Comparison of ENCODE assay signal across 10 cellular contexts in the genomic region with DNA sequence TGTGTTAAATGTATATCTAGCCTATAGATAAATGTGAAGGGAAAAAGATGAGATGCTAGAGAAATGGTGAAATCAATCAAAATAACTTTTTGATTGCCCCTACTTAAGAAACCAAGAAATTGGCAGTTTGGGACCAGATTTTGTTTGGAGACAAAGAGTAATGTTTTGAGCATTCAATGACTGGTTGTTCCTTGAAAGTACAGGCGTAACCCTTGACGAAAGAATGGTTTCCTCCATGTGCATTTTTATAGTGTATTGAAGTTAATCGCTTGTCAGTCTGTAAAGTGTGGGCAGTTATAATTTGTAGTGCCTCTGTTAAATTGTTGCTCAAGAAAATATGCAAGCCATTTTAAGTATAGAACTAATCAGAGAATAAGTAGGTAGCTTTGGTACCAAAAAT. TPM values are rescaled to one million over a fixed set of nuclear protein-coding genes. Genes with fewer than 3 reads are reported as not detected.
DNase-seq lines count a peak whose midpoint lies in the region; ATAC-seq, FAIRE-seq and TF ChIP-seq lines count a peak whose summit lies in the region.
"Had no signal": no experiment of that assay in that cellular context is flagged by ENCODE, and none has a peak within 500 bp of the region (broad histone marks: within the 10 kb centered on the region; RNA-seq: fewer than 3 reads in every experiment).

No MANE protein-coding gene starts in this region.

- no peaks in the 10 kb centered on the region for H3K9me2 ChIP-seq in Loucy (replicated peaks; ENCODE audit: low read depth, low read length)

- H3K36me3 ChIP-seq in Loucy (ENCODE audit: insufficient read depth, low read length): peaks cover 24% of the 10 kb centered on the region; the same call in 1 of the 2 replicates
- peaks cover 0 to 10% of the 10 kb centered on the region in 2 experiments; a peak in 3 of 4 replicates for H3K36me3 ChIP-seq in GM12878 (ENCODE audit: control insufficient read depth in 2 of 2, insufficient read depth in 2 of 2, low read length in 1 of 2)
- no peaks in the 10 kb centered on the region for H3K36me3 ChIP-seq in mucosa of descending colon (ENCODE audit: low read depth)

- ATAC-seq in GM12878: no peak
- no peak for ATAC-seq in naive thymus-derived CD8-positive, alpha-beta T cell
- no peak for ATAC-seq in mucosa of descending colon

- 15% methylated on average over 3 of the region's 3 CpGs for WGBS in GM12878 (ENCODE audit: insufficient coverage, insufficient replicate concordance, low lambda C conversion rate, missing lambda C conversion rate)

- H3K9me3 ChIP-seq in Loucy (ENCODE audit: insufficient read depth, low read depth, low read length) (no peaks in the 10 kb centered on the region), GM12878 (replicated peaks; ENCODE audit: control insufficient read depth, insufficient read depth, low read length) (no peaks in the 10 kb centered on the region), mucosa of descending colon (no peaks in the 10 kb centered on the region)

- TF ChIP-seq EP300 in GM12878 (IDR thresholded peaks at IDR 0.05; ENCODE audit: borderline replicate concordance in 1 of 2, control insufficient read depth in 1 of 2, low read depth in 2 of 2, low read length in 2 of 2): no peak

- TF ChIP-seq CTCF in Loucy (conservative IDR thresholded peaks at IDR 0.05; ENCODE audit: low read length) (no peak), GM12878 (IDR thresholded peaks at IDR 0.05 in 2 of 3, conservative IDR thresholded peaks at IDR 0.05 in 1 of 3; ENCODE audit: control insufficient read depth in 2 of 3, extremely low read depth in 1 of 3, insufficient read depth in 1 of 3, low read depth in 3 of 3, low read length in 3 of 3) (no peak), mucosa of descending colon (IDR thresholded peaks at IDR 0.05) (no peak)

- peak; percentile 16 for DNase-seq in DMS114 treated with DMSO at 0.1 percent for 48 hours (lab: John Stamatoyannopoulos, UW; ENCODE audit: unreplicated experiment)
- no peak for DNase-seq in GM12878 (ENCODE audit: low read depth, low spot score)
- DNase-seq in naive thymus-derived CD8-positive, alpha-beta T cell: no peak
- DNase-seq in posterior vena cava (ENCODE audit: low spot score): no peak
- DNase-seq in mucosa of descending colon: no peak
- no peak for DNase-seq in GM19240 (ENCODE audit: insufficient read length, low spot score)
- DNase-seq in nucleus accumbens (lab: John Stamatoyannopoulos, UW): no peak
- DNase-seq: naive B cell; stimulated activated naive CD4-positive, alpha-beta T cell treated with Interleukin-2 at 50 U/mL for 16 hours had no signal

- peak overlapping the region; percentile 9; the same call in 1 of the 2 replicates for H3K27ac ChIP-seq in GM12878 (ENCODE audit: control insufficient read depth, insufficient read depth)

- H3K9me3 Mint-ChIP-seq in naive thymus-derived CD8-positive, alpha-beta T cell: no peaks in the 10 kb centered on the region
- H3K9me3 Mint-ChIP-seq: naive B cell had no signal

- intact Hi-C loops in GM12878 (cut with micrococcal nuclease; ENCODE audit: unreplicated experiment): no loop called here
- intact Hi-C loops in posterior vena cava (cut with DNase I): no loop called here
- intact Hi-C loops in mucosa of descending colon (cut with DNase I, micrococcal nuclease): no loop called here

- no peak for TF ChIP-seq POLR2A in GM12878 (IDR thresholded peaks at IDR 0.05; ENCODE audit: low read depth, low read length)

- H3K36me3 Mint-ChIP-seq in naive thymus-derived CD8-positive, alpha-beta T cell: no peaks in the 10 kb centered on the region
- H3K36me3 Mint-ChIP-seq: naive B cell had no signal

- H3K4me3 ChIP-seq in Loucy (ENCODE audit: low read length, poor library complexity, severe bottlenecking): peak overlapping the region; percentile 96
- H3K4me3 ChIP-seq in GM12878: peak overlapping the region; percentile 92
- no peak overlapping the region for H3K4me3 ChIP-seq in mucosa of descending colon

- peaks cover 7 to 43% (median 11%) of the 10 kb centered on the region in 5 donors for H3K27me3 Mint-ChIP-seq in naive thymus-derived CD8-positive, alpha-beta T cell

- RAD21 ChIA-PET in GM12878 (lab: Charles Lee; ENCODE audit: unreplicated experiment): interaction anchor here (5.4 kb wide), 1 partner anchor 37 kb away, joined by 23 read pairs; the partner anchor contains the start of gene RPLP1

- peaks cover 18% of the 10 kb centered on the region for H4K20me1 ChIP-seq in Loucy (ENCODE audit: insufficient read depth, low read length, poor library complexity, severe bottlenecking)
- H4K20me1 ChIP-seq in GM12878 (ENCODE audit: control insufficient read depth, insufficient read depth): no peaks in the 10 kb centered on the region

- CTCF ChIA-PET in GM12878 (lab: Yijun Ruan, JAX): interaction anchor here (0.6 to 2.6 kb wide), 4 partner anchors 21 to 50 kb away, joined by 3 to 15 read pairs (median 3); no protein-coding TSS in a partner anchor

- H3K79me2 ChIP-seq in Loucy (ENCODE audit: insufficient read depth, low read length): peaks cover 61% of the 10 kb centered on the region
- peaks cover 37% of the 10 kb centered on the region for H3K79me2 ChIP-seq in GM12878 (ENCODE audit: control insufficient read depth, insufficient read depth, low read length)

- in situ Hi-C loops in GM12878 (cut with MboI): no loop called here

- H3K27me3 ChIP-seq in Loucy (ENCODE audit: insufficient read depth, low read length, poor library complexity, severe bottlenecking): no peaks in the 10 kb centered on the region
- no peaks in the 10 kb centered on the region for H3K27me3 ChIP-seq in GM12878 (replicated peaks in 1 of 2; ENCODE audit: control insufficient read depth in 2 of 2, insufficient read depth in 2 of 2, low read length in 1 of 2)

- H3K4me1 Mint-ChIP-seq in naive thymus-derived CD8-positive, alpha-beta T cell: peaks cover 4 to 9% (median 7%) of the 10 kb centered on the region in 4 donors

- H3F3A ChIP-seq in Loucy (ENCODE audit: low read depth): no peaks in the 10 kb centered on the region

- H2AFZ ChIP-seq in Loucy (ENCODE audit: low read length): no peak overlapping the region
- peak overlapping the region; percentile 2 for H2AFZ ChIP-seq in GM12878 (ENCODE audit: control insufficient read depth, low read depth, low read length)

- BruUV-seq in GM12878 (replicated peaks; lab: Mats Ljungman, UMichigan): TSS peak; percentile 70

- peak overlapping the region in 7 of 10 donors; percentile 4 to 55 (median 35) for H3K4me3 Mint-ChIP-seq in naive thymus-derived CD8-positive, alpha-beta T cell

- POLR2A ChIA-PET in GM12878 (lab: Charles Lee): no interaction called here
- POLR2A ChIA-PET in naive thymus-derived CD8-positive, alpha-beta T cell (lab: Charles Lee): interaction anchor here (3.2 kb wide), 1 partner anchor 37 kb away, joined by 19 read pairs; the partner anchor contains the start of gene RPLP1

- H3K4me2 ChIP-seq in Loucy (ENCODE audit: low read depth, low read length, poor library complexity, severe bottlenecking) (peak overlapping the region; percentile 90), GM12878 (ENCODE audit: control insufficient read depth, insufficient read depth) (peak overlapping the region; percentile 89)

- SMC1A ChIA-PET in GM12878 (lab: Charles Lee; ENCODE audit: uncharacterized antibody, unreplicated experiment): no interaction called here

- TF ChIP-seq RAD21 in GM12878 (IDR thresholded peaks at IDR 0.05; ENCODE audit: insufficient read depth, low read depth, low read length): no peak

- H3K4me1 ChIP-seq in Loucy (ENCODE audit: insufficient read depth, low read length, poor library complexity, severe bottlenecking) (peaks cover 47% of the 10 kb centered on the region), GM12878 (ENCODE audit: control insufficient read depth, insufficient read depth, low read length) (peaks cover 14% of the 10 kb centered on the region), mucosa of descending colon (ENCODE audit: low read depth) (peaks cover 5% of the 10 kb centered on the region)

- H3K27ac Mint-ChIP-seq in naive thymus-derived CD8-positive, alpha-beta T cell: no peak overlapping the region
- H3K27ac Mint-ChIP-seq: naive B cell had no signal

- FAIRE-seq in GM12878 (lab: Jason Lieb, UNC): no peak

- H3K9ac ChIP-seq in Loucy (ENCODE audit: low read depth, low read length, poor library complexity, severe bottlenecking): peak overlapping the region; percentile 87
- H3K9ac ChIP-seq in GM12878 (ENCODE audit: control insufficient read depth, insufficient read depth, low read length): peak overlapping the region; percentile 86

RNA-seq across cellular contexts. Expression of gene KIF23, which starts 1.2 kb away (rescaled TPM):
- total RNA-seq in GM12878 (2013; cell fraction: nucleolus; rRNA removed): 71.5 and 74.1 TPM in 2 replicates
- total RNA-seq in GM12878 (2014; rRNA removed) (45.2 and 48.9 TPM in 2 replicates), GM12878 (2014; rRNA removed; fragmentation: Illumina TruSeq; extraction: Trizol) (59.9 and 62.5 TPM in 2 replicates), GM12878 (2021) (40.6 and 43.1 TPM in 2 replicates), posterior vena cava (1 to 10 TPM; 3.3 to 4.7 TPM), mucosa of descending colon (10 to 100 TPM in 1 of 3 donors, 1 to 10 TPM in 2; 3.1 to 11.2 (median 4.4) TPM)
- polyA plus RNA-seq in GM12878 (2011; ENCODE audit: low read depth): 16.9 TPM
- polyA plus RNA-seq in GM12878 (2011; rRNA removed) (43.6 and 44.3 TPM in 2 replicates), GM12878 (2014; fragmentation: Illumina TruSeq; extraction: Trizol) (59.0 and 64.3 TPM in 2 replicates), GM12878 (2014; fragmentation: Nextera tagmentation; extraction: Ambion mirVana) (10 to 100 TPM; 28.0 to 32.8 TPM), GM12878 (2014; rRNA removed) (38.6 and 48.0 TPM in 2 replicates), GM12878 (2016; fragmentation: Nextera tagmentation; extraction: Ambion mirVana) (10 to 100 TPM; 54.3 to 56.6 TPM)
- polyA plus RNA-seq in GM12878 (2011; cell fraction: cytosol; rRNA removed): 16.4 and 23.2 TPM in 2 replicates
- polyA plus RNA-seq in GM12878 (2011; cell fraction: nucleus; rRNA removed): 114 and 116 TPM in 2 replicates
- polyA plus RNA-seq in GM12878 (2012): 22.3 and 23.9 TPM in 2 replicates
- polyA minus RNA-seq in GM12878 (2011; rRNA and poly(A)+ RNA removed): 25.3 and 39.8 TPM in 2 replicates
- 14.2 and 22.6 TPM in 2 replicates for polyA minus RNA-seq in GM12878 (2011; cell fraction: cytosol; rRNA and poly(A)+ RNA removed)
- 30.0 and 36.8 TPM in 2 replicates for polyA minus RNA-seq in GM12878 (2011; cell fraction: nucleus; rRNA and poly(A)+ RNA removed)
- not detected for total RNA-seq in naive thymus-derived CD8-positive, alpha-beta T cell
- not detected for polyA plus RNA-seq in naive thymus-derived CD8-positive, alpha-beta T cell

RNA-seq across cellular contexts. Expression of gene RPLP1, which starts 37.2 kb away (rescaled TPM):
- 90.8 and 93.4 TPM in 2 replicates for total RNA-seq in GM12878 (2013; cell fraction: nucleolus; rRNA removed)
- total RNA-seq in GM12878 (2014; rRNA removed): 625 and 839 TPM in 2 replicates
- total RNA-seq in GM12878 (2014; rRNA removed; fragmentation: Illumina TruSeq; extraction: Trizol): 179 and 217 TPM in 2 replicates
- 3,098 and 3,322 TPM in 2 replicates for total RNA-seq in GM12878 (2021)
- 3,422 TPM for polyA plus RNA-seq in GM12878 (2011; ENCODE audit: low read depth)
- polyA plus RNA-seq in GM12878 (2011; rRNA removed): 273 and 714 TPM in 2 replicates
- 1,433 and 1,838 TPM in 2 replicates for polyA plus RNA-seq in GM12878 (2011; cell fraction: cytosol; rRNA removed)
- 589 and 737 TPM in 2 replicates for polyA plus RNA-seq in GM12878 (2011; cell fraction: nucleus; rRNA removed)
- polyA plus RNA-seq in GM12878 (2012): 3,045 and 3,866 TPM in 2 replicates
- polyA plus RNA-seq in GM12878 (2014; fragmentation: Illumina TruSeq; extraction: Trizol): 76.7 and 613 TPM in 2 replicates
- polyA plus RNA-seq in GM12878 (2014; fragmentation: Nextera tagmentation; extraction: Ambion mirVana): 1,000 to 10,000 TPM; 3,000 to 3,095 TPM
- 1,499 and 1,975 TPM in 2 replicates for polyA plus RNA-seq in GM12878 (2014; rRNA removed)
- polyA plus RNA-seq in GM12878 (2016; fragmentation: Nextera tagmentation; extraction: Ambion mirVana): 1,000 to 10,000 TPM; 1,830 to 1,844 TPM
- polyA minus RNA-seq in GM12878 (2011; rRNA and poly(A)+ RNA removed): 400 and 589 TPM in 2 replicates
- polyA minus RNA-seq in GM12878 (2011; cell fraction: cytosol; rRNA and poly(A)+ RNA removed): 1,896 and 1,986 TPM in 2 replicates
- polyA minus RNA-seq in GM12878 (2011; cell fraction: nucleus; rRNA and poly(A)+ RNA removed): 186 and 241 TPM in 2 replicates
- total RNA-seq in naive thymus-derived CD8-positive, alpha-beta T cell: 1,000 to 10,000 TPM; 2,812 to 2,815 TPM
- polyA plus RNA-seq in naive thymus-derived CD8-positive, alpha-beta T cell: 1,000 to 10,000 TPM; 2,364 to 3,349 (median 3,055) TPM
- total RNA-seq in posterior vena cava: 1,000 to 10,000 TPM; 1,397 to 1,408 TPM
- 1,000 to 10,000 TPM; 1,139 to 1,221 (median 1,218) TPM for total RNA-seq in mucosa of descending colon

Comparison
In these comparisons a context has a peak if more than half of its experiments do, and no peak if none do; other contexts are left out.
1. RNA of gene KIF23, which starts 1.2 kb away (total RNA-seq): 40.6 to 74.1 TPM in GM12878, 3.3 to 4.7 TPM in posterior vena cava and 3.1 to 11.2 TPM in mucosa of descending colon; not detected in naive thymus-derived CD8-positive, alpha-beta T cell; every median in the first group is over 4 times any median in the second.